18 cellular contexts compared by ENCODE assay signal in genomic region chr21:32248616-32249550, GRCh38. TPM values are rescaled to one million over a fixed set of nuclear protein-coding genes. Genes with fewer than 3 reads are reported as not detected.
DNase-seq lines count a peak whose midpoint lies in the region; ATAC-seq and TF ChIP-seq lines count a peak whose summit lies in the region.
"Had no signal": no experiment of that assay in that cellular context is flagged by ENCODE, and none has a peak within 500 bp of the region (broad histone marks: within the 10 kb centered on the region; RNA-seq: fewer than 3 reads in every experiment).

No MANE protein-coding gene starts in this region.

- no peak for TF ChIP-seq POLR2A in adrenal gland (IDR thresholded peaks at IDR 0.05)

- H3K4me3 Mint-ChIP-seq in nephron progenitor cell, result no peak overlapping the region
- H3K4me3 Mint-ChIP-seq: activated CD4-positive, alpha-beta T cell treated with anti-CD3 and anti-CD28 coated beads, Interleukin-2, amount 10 ng/mL, durations not matched to agents 24 days and 14 days; activated naive CD8-positive, alpha-beta T cell treated with anti-CD3 and anti-CD28 coated beads, Interleukin-2, amount 10 ng/mL, durations not matched to agents 7 days and 5 days; stimulated activated naive CD8-positive, alpha-beta T cell treated with anti-CD3 and anti-CD28 coated beads, Interleukin-15, amount 100 ng/mL, for 72 hours; T-helper 2 cell treated with Interferon-gamma antibody and Interleukin-4, amounts not matched to agents 5 μg/mL and 100 μg/mL, for 36 hours had no signal

- peak; percentile 10 for DNase-seq in DMS53 treated with DMSO at 0.1 percent for 48 hours (lab: John Stamatoyannopoulos, UW; ENCODE audit: unreplicated experiment)
- peak; percentile 48 to 78 for DNase-seq in NCI-H2081 (lab: John Stamatoyannopoulos, UW)
- peak; percentile 9 for DNase-seq in nephron progenitor cell
- DNase-seq in activated gamma-delta T cell treated with Interleukin-2 at 50 U/mL for 16 hours, result no peak
- DNase-seq in adrenal gland, result no peak
- DNase-seq in stimulated activated naive CD4-positive, alpha-beta T cell treated with Interleukin-2 at 50 U/mL for 16 hours (lab: John Stamatoyannopoulos, UW), result no peak
- DNase-seq: activated CD4-positive, alpha-beta T cell treated with anti-CD3 and anti-CD28 coated beads, Interleukin-2, amount 10 ng/mL, durations not matched to agents 24 days and 14 days; activated naive CD8-positive, alpha-beta T cell treated with anti-CD3 and anti-CD28 coated beads, Interleukin-2, amount 10 ng/mL, durations not matched to agents 7 days and 5 days; DMS79; mesendoderm; MM.1S; stimulated activated naive CD8-positive, alpha-beta T cell treated with anti-CD3 and anti-CD28 coated beads, Interleukin-15, amount 100 ng/mL, for 72 hours; uterus had no signal

- peaks cover 9% of the 10 kb centered on the region for H3K9me3 Mint-ChIP-seq in nephron progenitor cell

- peaks cover 33% of the 10 kb centered on the region for H3K4me1 Mint-ChIP-seq in nephron progenitor cell
- H3K4me1 Mint-ChIP-seq: activated CD4-positive, alpha-beta T cell treated with anti-CD3 and anti-CD28 coated beads, Interleukin-2, amount 10 ng/mL, durations not matched to agents 24 days and 14 days; activated naive CD8-positive, alpha-beta T cell treated with anti-CD3 and anti-CD28 coated beads, Interleukin-2, amount 10 ng/mL, durations not matched to agents 7 days and 5 days; stimulated activated naive CD8-positive, alpha-beta T cell treated with anti-CD3 and anti-CD28 coated beads, Interleukin-15, amount 100 ng/mL, for 72 hours had no signal

- no peaks in the 10 kb centered on the region for H3K36me3 ChIP-seq in adrenal gland (replicated peaks in 1 of 2)
- H3K36me3 ChIP-seq: uterus had no signal

- no peaks in the 10 kb centered on the region for H3K9me3 ChIP-seq in adrenal gland (replicated peaks in 1 of 3)
- H3K9me3 ChIP-seq: uterus had no signal

- peaks cover 5% of the 10 kb centered on the region for H3K36me3 Mint-ChIP-seq in nephron progenitor cell (ENCODE audit: low read depth)

- TF ChIP-seq CTCF in nephron progenitor cell (IDR thresholded peaks at IDR 0.05) (no peak), adrenal gland (IDR thresholded peaks at IDR 0.05) (no peak)

- H3K27ac ChIP-seq in adrenal gland, result no peak overlapping the region
- H3K27ac ChIP-seq: parathyroid adenoma, uterus had no signal

- H3K27me3 ChIP-seq in adrenal gland, result no peaks in the 10 kb centered on the region
- H3K27me3 ChIP-seq: uterus had no signal

- WGBS in adrenal gland, 4 donors, result 71 to 75% (median 72%) methylated on average over 10 to 12 of the region's 12 CpGs

- H3K27ac Mint-ChIP-seq in nephron progenitor cell, result peak overlapping the region; percentile 96
- H3K27ac Mint-ChIP-seq: activated CD4-positive, alpha-beta T cell treated with anti-CD3 and anti-CD28 coated beads, Interleukin-2, amount 10 ng/mL, durations not matched to agents 24 days and 14 days; activated naive CD8-positive, alpha-beta T cell treated with anti-CD3 and anti-CD28 coated beads, Interleukin-2, amount 10 ng/mL, durations not matched to agents 7 days and 5 days; stimulated activated naive CD8-positive, alpha-beta T cell treated with anti-CD3 and anti-CD28 coated beads, Interleukin-15, amount 100 ng/mL, for 72 hours; T-helper 2 cell treated with Interferon-gamma antibody and Interleukin-4, amounts not matched to agents 5 μg/mL and 100 μg/mL, for 36 hours had no signal

- no peak for ATAC-seq in SK-N-SH treated with all-trans-retinoic acid at 6 μM for 48 hours
- no peak for ATAC-seq in HG02884 (IDR thresholded peaks at IDR 0.05; ENCODE audit: unreplicated experiment)
- ATAC-seq: stimulated activated naive CD8-positive, alpha-beta T cell treated with anti-CD3 and anti-CD28 coated beads, Interleukin-15, amount 100 ng/mL, for 72 hours had no signal

- H3K4me3 ChIP-seq in adrenal gland, result no peak overlapping the region
- H3K4me3 ChIP-seq: uterus had no signal

- intact Hi-C loops in adrenal gland (cut with DNase I), result no loop called here

- peaks cover 19% of the 10 kb centered on the region for H3K27me3 Mint-ChIP-seq in nephron progenitor cell (ENCODE audit: low read depth, poor library complexity)

- H3K4me1 ChIP-seq in adrenal gland (replicated peaks in 1 of 2), result no peaks in the 10 kb centered on the region
- H3K4me1 ChIP-seq: parathyroid adenoma, uterus had no signal

TF ChIP-seq in SK-N-SH treated with all-trans-retinoic acid at 6 μM for 48 hours, 23 proteins besides CTCF, POLR2A, EP300 and RAD21:
- TF ChIP-seq ZNF8 (CRISPR knock-in tag; IDR thresholded peaks at IDR 0.05) (no peak), GLIS3 (CRISPR knock-in tag; IDR thresholded peaks at IDR 0.05) (no peak), ZFP3 (CRISPR knock-in tag; IDR thresholded peaks at IDR 0.05) (no peak), ISL1 (CRISPR knock-in tag; IDR thresholded peaks at IDR 0.05) (peak; percentile 28; the same call in 1 of the 2 replicates), RARB (CRISPR knock-in tag; IDR thresholded peaks at IDR 0.05) (no peak), ZC3H10 (CRISPR knock-in tag; IDR thresholded peaks at IDR 0.05) (no peak), ESRRG (CRISPR knock-in tag; IDR thresholded peaks at IDR 0.05) (no peak), TCF4 (CRISPR knock-in tag; IDR thresholded peaks at IDR 0.05; ENCODE audit: borderline replicate concordance) (peak; percentile 13; the same call in 1 of the 2 replicates)
TF ChIP-seq in SK-N-SH treated with all-trans-retinoic acid at 6 μM for 48 hours: peak in this region for 2.

RNA-seq across cellular contexts. Expression of gene MIS18A, which starts 30.0 kb away (rescaled TPM):
- 10 to 100 TPM in 1 of 8 donors, 1 to 10 TPM in 7; 3.4 to 11.8 (median 8.9) TPM for total RNA-seq in adrenal gland
- polyA plus RNA-seq in adrenal gland, result 1 to 10 TPM; 5.4 to 8.1 (median 5.4) TPM

RNA-seq across cellular contexts. Expression of gene MRAP, which starts 49.8 kb away (rescaled TPM):
- 100 to 1,000 TPM in 4 of 8 donors, 10 to 100 TPM in 4; 50.3 to 612 (median 105) TPM for total RNA-seq in adrenal gland
- polyA plus RNA-seq in adrenal gland, result 100 to 1,000 TPM in 1 of 3 donors, 10 to 100 TPM in 2; 13.4 to 491 (median 68.6) TPM
- total RNA-seq: activated CD4-positive, alpha-beta T cell treated with anti-CD3 and anti-CD28 coated beads, Interleukin-2, amount 10 ng/mL, durations not matched to agents 24 days and 14 days; activated naive CD8-positive, alpha-beta T cell treated with anti-CD3 and anti-CD28 coated beads, Interleukin-2, amount 10 ng/mL, durations not matched to agents 7 days and 5 days; cardiac septum; uterus had no signal

Comparison
In these comparisons a context has a peak if more than half of its experiments do, and no peak if none do; other contexts are left out.
1. DNase-seq: peak in DMS53 treated with DMSO at 0.1 percent for 48 hours (single experiment), NCI-H2081 (2 of 2) and nephron progenitor cell (single experiment); none in activated gamma-delta T cell treated with Interleukin-2 at 50 U/mL for 16 hours (single experiment), adrenal gland (0 of 7) and stimulated activated naive CD4-positive, alpha-beta T cell treated with Interleukin-2 at 50 U/mL for 16 hours (single experiment).